In genomic region chr6:156719720-156720563, GRCh38 we compare ENCODE assay signal across 1 cellular context.
TF ChIP-seq lines count a peak whose summit lies in the region.

No MANE protein-coding gene starts in this region.

TF ChIP-seq in HepG2, 621 proteins besides CTCF, POLR2A, EP300 and RAD21 (continued from another document):
- peak; percentile 93 for TF ChIP-seq IKZF5 (CRISPR knock-in tag; IDR thresholded peaks at IDR 0.05)
- peak; percentile 88 for TF ChIP-seq GABPB1 (CRISPR knock-in tag; IDR thresholded peaks at IDR 0.05)
- no peak for TF ChIP-seq ZNF326 (CRISPR knock-in tag; IDR thresholded peaks at IDR 0.05; ENCODE audit: borderline replicate concordance)
- peak; percentile 30; the same call in 1 of the 2 replicates for TF ChIP-seq STAG1 (CRISPR knock-in tag; IDR thresholded peaks at IDR 0.05)
- peak; percentile 96; the same call in 1 of the 2 replicates for TF ChIP-seq MTA1 (CRISPR knock-in tag; IDR thresholded peaks at IDR 0.05; ENCODE audit: borderline replicate concordance)
- TF ChIP-seq SMAD1 (CRISPR knock-in tag; IDR thresholded peaks at IDR 0.05; ENCODE audit: borderline replicate concordance, low read depth): no peak
- peak; percentile 75; the same call in 1 of the 2 replicates for TF ChIP-seq SMAD3 (CRISPR knock-in tag; IDR thresholded peaks at IDR 0.05)
- TF ChIP-seq ZNF331 (CRISPR knock-in tag; IDR thresholded peaks at IDR 0.05): peak; percentile 92
- peak; percentile 89 for TF ChIP-seq GATAD2A (CRISPR knock-in tag; IDR thresholded peaks at IDR 0.05)
- TF ChIP-seq, protein P1, sequence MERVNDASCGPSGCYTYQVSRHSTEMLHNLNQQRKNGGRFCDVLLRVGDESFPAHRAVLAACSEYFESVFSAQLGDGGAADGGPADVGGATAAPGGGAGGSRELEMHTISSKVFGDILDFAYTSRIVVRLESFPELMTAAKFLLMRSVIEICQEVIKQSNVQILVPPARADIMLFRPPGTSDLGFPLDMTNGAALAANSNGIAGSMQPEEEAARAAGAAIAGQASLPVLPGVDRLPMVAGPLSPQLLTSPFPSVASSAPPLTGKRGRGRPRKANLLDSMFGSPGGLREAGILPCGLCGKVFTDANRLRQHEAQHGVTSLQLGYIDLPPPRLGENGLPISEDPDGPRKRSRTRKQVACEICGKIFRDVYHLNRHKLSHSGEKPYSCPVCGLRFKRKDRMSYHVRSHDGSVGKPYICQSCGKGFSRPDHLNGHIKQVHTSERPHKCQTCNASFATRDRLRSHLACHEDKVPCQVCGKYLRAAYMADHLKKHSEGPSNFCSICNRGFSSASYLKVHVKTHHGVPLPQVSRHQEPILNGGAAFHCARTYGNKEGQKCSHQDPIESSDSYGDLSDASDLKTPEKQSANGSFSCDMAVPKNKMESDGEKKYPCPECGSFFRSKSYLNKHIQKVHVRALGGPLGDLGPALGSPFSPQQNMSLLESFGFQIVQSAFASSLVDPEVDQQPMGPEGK (CRISPR knock-in tag; IDR thresholded peaks at IDR 0.05): peak; percentile 90
- TF ChIP-seq ZNF660 (CRISPR knock-in tag; IDR thresholded peaks at IDR 0.05; ENCODE audit: borderline replicate concordance, low read depth): no peak
- TF ChIP-seq SP1 (IDR thresholded peaks at IDR 0.05): no peak
- peak; percentile 66 for TF ChIP-seq SP1 (CRISPR knock-in tag; IDR thresholded peaks at IDR 0.05)
- 0 out of 2 replicates have a peak, but pooled peaks have one; percentile 6 for TF ChIP-seq RCOR2 (CRISPR knock-in tag; IDR thresholded peaks at IDR 0.05)
- no peak for TF ChIP-seq SSRP1 (CRISPR knock-in tag; IDR thresholded peaks at IDR 0.05)
- TF ChIP-seq ZBTB37 (CRISPR knock-in tag; IDR thresholded peaks at IDR 0.05): no peak
- TF ChIP-seq KDM5B (CRISPR knock-in tag; IDR thresholded peaks at IDR 0.05; ENCODE audit: borderline replicate concordance): peak; percentile 82; the same call in 1 of the 2 replicates
- peak; percentile 95 for TF ChIP-seq MTF2 (CRISPR knock-in tag; IDR thresholded peaks at IDR 0.05; ENCODE audit: borderline replicate concordance)
- no peak for TF ChIP-seq ZNF577 (CRISPR knock-in tag; IDR thresholded peaks at IDR 0.05; ENCODE audit: borderline replicate concordance, low read depth)
- TF ChIP-seq EHMT2 (IDR thresholded peaks at IDR 0.05; ENCODE audit: borderline replicate concordance, low read depth, low read length): no peak
- peak; percentile 80; the same call in 1 of the 2 replicates for TF ChIP-seq CBFB (CRISPR knock-in tag; IDR thresholded peaks at IDR 0.05)
- TF ChIP-seq, protein P2, sequence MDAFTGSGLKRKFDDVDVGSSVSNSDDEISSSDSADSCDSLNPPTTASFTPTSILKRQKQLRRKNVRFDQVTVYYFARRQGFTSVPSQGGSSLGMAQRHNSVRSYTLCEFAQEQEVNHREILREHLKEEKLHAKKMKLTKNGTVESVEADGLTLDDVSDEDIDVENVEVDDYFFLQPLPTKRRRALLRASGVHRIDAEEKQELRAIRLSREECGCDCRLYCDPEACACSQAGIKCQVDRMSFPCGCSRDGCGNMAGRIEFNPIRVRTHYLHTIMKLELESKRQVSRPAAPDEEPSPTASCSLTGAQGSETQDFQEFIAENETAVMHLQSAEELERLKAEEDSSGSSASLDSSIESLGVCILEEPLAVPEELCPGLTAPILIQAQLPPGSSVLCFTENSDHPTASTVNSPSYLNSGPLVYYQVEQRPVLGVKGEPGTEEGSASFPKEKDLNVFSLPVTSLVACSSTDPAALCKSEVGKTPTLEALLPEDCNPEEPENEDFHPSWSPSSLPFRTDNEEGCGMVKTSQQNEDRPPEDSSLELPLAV (CRISPR knock-in tag; conservative IDR thresholded peaks at IDR 0.05; ENCODE audit: low read depth): no peak
- peak; percentile 90 for TF ChIP-seq ZNF607 (CRISPR knock-in tag; IDR thresholded peaks at IDR 0.05; ENCODE audit: borderline replicate concordance)
- no peak for TF ChIP-seq TBP (CRISPR knock-in tag; IDR thresholded peaks at IDR 0.05)
- no peak for TF ChIP-seq TMF1 (CRISPR knock-in tag; IDR thresholded peaks at IDR 0.05; ENCODE audit: low read depth)
- TF ChIP-seq, protein P3, sequence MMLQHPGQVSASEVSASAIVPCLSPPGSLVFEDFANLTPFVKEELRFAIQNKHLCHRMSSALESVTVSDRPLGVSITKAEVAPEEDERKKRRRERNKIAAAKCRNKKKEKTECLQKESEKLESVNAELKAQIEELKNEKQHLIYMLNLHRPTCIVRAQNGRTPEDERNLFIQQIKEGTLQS (CRISPR knock-in tag; IDR thresholded peaks at IDR 0.05): no peak; the same call in 1 of the 2 replicates
- TF ChIP-seq IKZF4 (CRISPR knock-in tag; IDR thresholded peaks at IDR 0.05; ENCODE audit: borderline replicate concordance, low read depth, not compliant biosample characterization): no peak
- TF ChIP-seq NFATC3 (CRISPR knock-in tag; IDR thresholded peaks at IDR 0.05): peak; percentile 92
- TF ChIP-seq ZNF691 (CRISPR knock-in tag; IDR thresholded peaks at IDR 0.05; ENCODE audit: borderline replicate concordance, low read depth): peak; percentile 86
- TF ChIP-seq ZSCAN25 (CRISPR knock-in tag; IDR thresholded peaks at IDR 0.05): peak; percentile 52; the same call in 1 of the 2 replicates
- TF ChIP-seq, protein P4, sequence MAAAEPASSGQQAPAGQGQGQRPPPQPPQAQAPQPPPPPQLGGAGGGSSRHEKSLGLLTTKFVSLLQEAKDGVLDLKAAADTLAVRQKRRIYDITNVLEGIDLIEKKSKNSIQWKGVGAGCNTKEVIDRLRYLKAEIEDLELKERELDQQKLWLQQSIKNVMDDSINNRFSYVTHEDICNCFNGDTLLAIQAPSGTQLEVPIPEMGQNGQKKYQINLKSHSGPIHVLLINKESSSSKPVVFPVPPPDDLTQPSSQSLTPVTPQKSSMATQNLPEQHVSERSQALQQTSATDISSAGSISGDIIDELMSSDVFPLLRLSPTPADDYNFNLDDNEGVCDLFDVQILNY (CRISPR knock-in tag; conservative IDR thresholded peaks at IDR 0.05): peak; percentile 53; the same call in 1 of the 2 replicates
- no peak for TF ChIP-seq AKAP8 (CRISPR knock-in tag; IDR thresholded peaks at IDR 0.05)
- TF ChIP-seq KLF15 (CRISPR knock-in tag; IDR thresholded peaks at IDR 0.05; ENCODE audit: borderline replicate concordance): 0 out of 2 replicates have a peak, but pooled peaks have one; percentile 93
- TF ChIP-seq ZNF746 (CRISPR knock-in tag; IDR thresholded peaks at IDR 0.05): peak; percentile 86; the same call in 1 of the 2 replicates
- TF ChIP-seq YEATS4 (CRISPR knock-in tag; IDR thresholded peaks at IDR 0.05; ENCODE audit: borderline replicate concordance): peak; percentile 89; the same call in 1 of the 2 replicates
- TF ChIP-seq ONECUT2 (CRISPR knock-in tag; IDR thresholded peaks at IDR 0.05): 0 out of 2 replicates have a peak, but pooled peaks have one; percentile 43
- peak; percentile 95 for TF ChIP-seq ZNF274 (CRISPR knock-in tag; IDR thresholded peaks at IDR 0.05)
- TF ChIP-seq HIVEP1 (CRISPR knock-in tag; IDR thresholded peaks at IDR 0.05): peak; percentile 61; the same call in 1 of the 2 replicates
- TF ChIP-seq NFRKB (IDR thresholded peaks at IDR 0.05): no peak
- TF ChIP-seq ATF6 (CRISPR knock-in tag; conservative IDR thresholded peaks at IDR 0.05): peak; percentile 57; the same call in 1 of the 2 replicates
- peak; percentile 65 for TF ChIP-seq SIX4 (CRISPR knock-in tag; IDR thresholded peaks at IDR 0.05)
- peak; percentile 79 for TF ChIP-seq ZNF12 (CRISPR knock-in tag; IDR thresholded peaks at IDR 0.05)
- TF ChIP-seq ELF1 (CRISPR knock-in tag; IDR thresholded peaks at IDR 0.05): peak; percentile 26; the same call in 1 of the 2 replicates
- no peak for TF ChIP-seq MAFF (IDR thresholded peaks at IDR 0.05; ENCODE audit: low read depth, low read length)
- TF ChIP-seq MEIS2 (CRISPR knock-in tag; IDR thresholded peaks at IDR 0.05): peak; percentile 99
- TF ChIP-seq, protein P5, sequence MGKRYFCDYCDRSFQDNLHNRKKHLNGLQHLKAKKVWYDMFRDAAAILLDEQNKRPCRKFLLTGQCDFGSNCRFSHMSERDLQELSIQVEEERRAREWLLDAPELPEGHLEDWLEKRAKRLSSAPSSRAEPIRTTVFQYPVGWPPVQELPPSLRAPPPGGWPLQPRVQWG (CRISPR knock-in tag; IDR thresholded peaks at IDR 0.05; ENCODE audit: borderline replicate concordance, low read depth): 0 out of 2 replicates have a peak, but pooled peaks have one; percentile 40
- TF ChIP-seq TAF15 (IDR thresholded peaks at IDR 0.05; ENCODE audit: low read depth, low read length, poor library complexity, severe bottlenecking): no peak
- TF ChIP-seq RAD51 (IDR thresholded peaks at IDR 0.05; ENCODE audit: borderline replicate concordance): no peak
- TF ChIP-seq TEAD2 (CRISPR knock-in tag; IDR thresholded peaks at IDR 0.05): no peak
- TF ChIP-seq PHB2 (IDR thresholded peaks at IDR 0.05; ENCODE audit: partially characterized antibody): no peak
TF ChIP-seq in HepG2: peak in this region for 382.
